34 cellular contexts compared by ENCODE assay signal in the genomic region with DNA sequence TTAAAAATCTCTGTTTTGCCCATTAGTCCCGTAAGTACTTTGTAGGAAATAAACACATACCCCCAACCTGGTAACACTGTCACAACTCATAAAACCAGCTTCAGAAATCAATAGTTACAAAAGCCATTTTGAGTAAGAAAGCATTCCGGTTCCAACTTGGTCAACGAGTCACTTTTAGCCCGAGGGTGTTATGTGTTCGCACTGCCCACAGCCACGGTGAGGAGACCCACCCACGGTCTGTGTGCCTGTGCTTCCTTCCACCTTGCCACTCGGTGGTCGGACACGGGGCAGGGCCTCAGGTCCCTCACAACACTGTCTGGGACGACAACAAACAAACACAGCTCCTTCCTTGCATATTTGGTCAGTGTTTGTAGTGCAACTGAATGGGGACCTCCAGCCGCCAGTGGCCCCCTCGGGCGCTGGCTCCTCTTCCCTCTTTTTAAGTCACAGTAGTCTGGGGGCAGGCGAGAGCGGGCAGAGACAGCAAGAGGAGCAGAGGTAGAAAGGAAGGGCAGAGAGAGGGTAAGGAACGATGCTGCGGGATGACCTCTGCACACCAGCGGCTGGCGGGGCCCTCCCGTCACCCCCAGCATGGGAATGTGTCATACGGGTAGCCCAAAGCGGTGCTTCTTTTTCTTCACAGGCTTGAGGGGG. TPM values are rescaled to one million over a fixed set of nuclear protein-coding genes. Genes with fewer than 3 reads are reported as not detected.
DNase-seq lines count a peak whose midpoint lies in the region; ATAC-seq and TF ChIP-seq lines count a peak whose summit lies in the region.
"Had no signal": no experiment of that assay in that cellular context is flagged by ENCODE, and none has a peak within 500 bp of the region (broad histone marks: within the 10 kb centered on the region; RNA-seq: fewer than 3 reads in every experiment).

No MANE protein-coding gene starts in this region.

- no peaks in the 10 kb centered on the region for H3K36me3 Mint-ChIP-seq in natural killer cell
- no peaks in the 10 kb centered on the region for H3K36me3 Mint-ChIP-seq in natural killer cell treated with Interleukin-12 subunit alpha and Interleukin-12 subunit beta and Interleukin-15 and Interleukin-18, amount 100 ng/mL, for 72 hours
- H3K36me3 Mint-ChIP-seq in activated T-helper 17 cell treated with anti-CD3 and anti-CD28 coated beads, Interleukin-2, amount 50 U/mL, for 72 hours (ENCODE audit: low read depth): peaks cover 13% of the 10 kb centered on the region
- peaks cover 9% of the 10 kb centered on the region for H3K36me3 Mint-ChIP-seq in neural progenitor cell

- H2BK5ac ChIP-seq in mesendoderm (ENCODE audit: low read length): no peak overlapping the region

- intact Hi-C loops in natural killer cell (cut with micrococcal nuclease) (loop anchor here (10.0 kb wide), 1 partner anchor 95 kb away; no protein-coding TSS in a partner anchor), esophagus muscularis mucosa (cut with DNase I) (no loop called here)

- no peaks in the 10 kb centered on the region for H3K9me3 Mint-ChIP-seq in natural killer cell
- no peaks in the 10 kb centered on the region for H3K9me3 Mint-ChIP-seq in natural killer cell treated with Interleukin-12 subunit alpha and Interleukin-12 subunit beta and Interleukin-15 and Interleukin-18, amount 100 ng/mL, for 72 hours
- H3K9me3 Mint-ChIP-seq in activated T-helper 17 cell treated with anti-CD3 and anti-CD28 coated beads, Interleukin-2, amount 50 U/mL, for 72 hours: no peaks in the 10 kb centered on the region
- H3K9me3 Mint-ChIP-seq in neural progenitor cell: no peaks in the 10 kb centered on the region
- H3K9me3 Mint-ChIP-seq: activated naive CD4-positive, alpha-beta T cell treated with anti-CD3 and anti-CD28 coated beads, Interleukin-2, amount 50 U/mL, for 72 hours; mesothelial cell of epicardium had no signal

- no peak overlapping the region for H2BK120ac ChIP-seq in mesendoderm (ENCODE audit: low read depth, low read length)

- DNase-seq in natural killer cell (no peak), neural progenitor cell (ENCODE audit: low spot score) (no peak), GM19238 (ENCODE audit: insufficient read length, low spot score) (no peak), mesendoderm (no peak), esophagus muscularis mucosa (ENCODE audit: extremely low spot score) (no peak)
- no peak for DNase-seq in natural killer cell treated with Interleukin-12 subunit alpha and Interleukin-12 subunit beta and Interleukin-15 and Interleukin-18, amount 100 ng/mL, for 72 hours (ENCODE audit: low spot score)
- DNase-seq: ACHN; activated CD4-positive, alpha-beta T cell treated with anti-CD3 and anti-CD28 coated beads for 48 hours; activated effector memory CD4-positive, alpha-beta T cell treated with Interleukin-2 at 50 U/mL for 16 hours; amygdala; BE2C; brain microvascular endothelial cell; COR-L47; GDM1; HCEC 1CT; naive B cell; NCI-H146; NCI-H748 treated with DMSO at 0.1 percent for 48 hours; occipital lobe; Peyer's patch; stimulated activated CD4-positive, alpha-beta T cell treated with anti-CD3 and anti-CD28 coated beads, Interleukin-2, amount 100 ng/mL, for 24 hours; stimulated activated CD8-positive, alpha-beta memory T cell treated with anti-CD3 and anti-CD28 coated beads, Interleukin-4, amount 100 ng/mL, for 48 hours; T1000; transverse colon had no signal

- no peak overlapping the region for H3K18ac ChIP-seq in mesendoderm (ENCODE audit: low read length)

- H3K9me3 ChIP-seq in neural progenitor cell (ENCODE audit: low read depth) (no peaks in the 10 kb centered on the region), esophagus muscularis mucosa (no peaks in the 10 kb centered on the region)
- H3K9me3 ChIP-seq: BE2C, left lung, Peyer's patch, transverse colon had no signal

- H3K27ac ChIP-seq in neural progenitor cell: no peak overlapping the region
- no peak overlapping the region for H3K27ac ChIP-seq in mesendoderm (ENCODE audit: low read depth, low read length)
- no peak overlapping the region for H3K27ac ChIP-seq in esophagus muscularis mucosa (replicated peaks in 1 of 4)
- H3K27ac ChIP-seq: brain microvascular endothelial cell, left lung, Peyer's patch, transverse colon, VCaP had no signal

- H3K79me2 ChIP-seq in neural progenitor cell (ENCODE audit: low read depth) (no peaks in the 10 kb centered on the region), mesendoderm (ENCODE audit: control insufficient read depth, insufficient read depth, low read length) (no peaks in the 10 kb centered on the region)

- no peak overlapping the region for H2AK5ac ChIP-seq in mesendoderm (ENCODE audit: low read length)

- no peak overlapping the region for H2AFZ ChIP-seq in neural progenitor cell (replicated peaks)

- ATAC-seq in natural killer cell: peak in 2 of 3 donors; percentile 22 to 43
- ATAC-seq in natural killer cell treated with Interleukin-12 subunit alpha and Interleukin-12 subunit beta and Interleukin-15 and Interleukin-18, amount 100 ng/mL, for 72 hours: no peak
- ATAC-seq in activated T-helper 17 cell treated with anti-CD3 and anti-CD28 coated beads, Interleukin-2, amount 50 U/mL, for 72 hours (replicated peaks): peak; percentile 18
- ATAC-seq in GM21529 (IDR thresholded peaks at IDR 0.05; ENCODE audit: unreplicated experiment): no peak
- ATAC-seq: left lung had no signal

- H4K20me1 ChIP-seq in neural progenitor cell (ENCODE audit: low read depth): no peaks in the 10 kb centered on the region

- no peak for TF ChIP-seq CTCF in natural killer cell (IDR thresholded peaks at IDR 0.05)
- TF ChIP-seq CTCF in neural progenitor cell (IDR thresholded peaks at IDR 0.05): no peak
- no peak for TF ChIP-seq CTCF in esophagus muscularis mucosa (IDR thresholded peaks at IDR 0.05)

- no peak overlapping the region for H3K23ac ChIP-seq in mesendoderm (ENCODE audit: low read length)

- no peak overlapping the region for H4K5ac ChIP-seq in mesendoderm (ENCODE audit: low read length)

- peaks cover 22% of the 10 kb centered on the region for H3K4me1 ChIP-seq in neural progenitor cell
- H3K4me1 ChIP-seq in mesendoderm (ENCODE audit: control insufficient read depth, low read depth, low read length): no peaks in the 10 kb centered on the region
- H3K4me1 ChIP-seq in esophagus muscularis mucosa: peaks cover 49 to 59% (median 51%) of the 10 kb centered on the region in 4 donors
- H3K4me1 ChIP-seq: BE2C had no signal

- H3K36me3 ChIP-seq in neural progenitor cell (no peaks in the 10 kb centered on the region), mesendoderm (ENCODE audit: control insufficient read depth, insufficient read depth, low read length) (no peaks in the 10 kb centered on the region), esophagus muscularis mucosa (peaks cover 0 to 75% (median 33%) of the 10 kb centered on the region in 4 donors)
- H3K36me3 ChIP-seq: BE2C, brain microvascular endothelial cell, Peyer's patch, transverse colon had no signal

- no CpG with 5 or more reads among the region's 23 CpGs for WGBS in mesendoderm (ENCODE audit: extremely low coverage, insufficient coverage, low lambda C conversion rate)
- WGBS in esophagus muscularis mucosa: 95% methylated on average over 23 of the region's 23 CpGs

- H3K27ac Mint-ChIP-seq in natural killer cell: peak overlapping the region; percentile 63 to 83
- no peak overlapping the region for H3K27ac Mint-ChIP-seq in natural killer cell treated with Interleukin-12 subunit alpha and Interleukin-12 subunit beta and Interleukin-15 and Interleukin-18, amount 100 ng/mL, for 72 hours
- peak overlapping the region; percentile 6 for H3K27ac Mint-ChIP-seq in activated T-helper 17 cell treated with anti-CD3 and anti-CD28 coated beads, Interleukin-2, amount 50 U/mL, for 72 hours
- peak overlapping the region; percentile 52 for H3K27ac Mint-ChIP-seq in neural progenitor cell
- H3K27ac Mint-ChIP-seq: mesothelial cell of epicardium had no signal

- H3K4me3 ChIP-seq in neural progenitor cell (no peak overlapping the region), mesendoderm (ENCODE audit: low read length) (no peak overlapping the region), esophagus muscularis mucosa (no peak overlapping the region)
- H3K4me3 ChIP-seq: left lung, Peyer's patch, smooth muscle cell, transverse colon had no signal

- no peak overlapping the region for H3K56ac ChIP-seq in mesendoderm (ENCODE audit: low read length)

- H3K9ac ChIP-seq in neural progenitor cell: no peak overlapping the region
- H3K9ac ChIP-seq in mesendoderm (ENCODE audit: low read length): no peak overlapping the region

- no peaks in the 10 kb centered on the region for H3K27me3 Mint-ChIP-seq in natural killer cell (ENCODE audit: low read depth in 2 of 2)
- H3K27me3 Mint-ChIP-seq in natural killer cell treated with Interleukin-12 subunit alpha and Interleukin-12 subunit beta and Interleukin-15 and Interleukin-18, amount 100 ng/mL, for 72 hours: no peaks in the 10 kb centered on the region
- no peaks in the 10 kb centered on the region for H3K27me3 Mint-ChIP-seq in activated T-helper 17 cell treated with anti-CD3 and anti-CD28 coated beads, Interleukin-2, amount 50 U/mL, for 72 hours
- H3K27me3 Mint-ChIP-seq in neural progenitor cell (ENCODE audit: insufficient read depth, low read depth): peaks cover 9% of the 10 kb centered on the region
- H3K27me3 Mint-ChIP-seq: naive B cell had no signal

- no peak overlapping the region for H3K4me2 ChIP-seq in neural progenitor cell
- H3K4me2 ChIP-seq in mesendoderm (ENCODE audit: low read length): no peak overlapping the region
- H3K4me2 ChIP-seq: smooth muscle cell had no signal

- H3F3A ChIP-seq in neural progenitor cell (ENCODE audit: low read depth): peaks cover 5% of the 10 kb centered on the region

- no peaks in the 10 kb centered on the region for H3K79me1 ChIP-seq in mesendoderm (ENCODE audit: low read length)

- no peak for TF ChIP-seq POLR2A in esophagus muscularis mucosa (IDR thresholded peaks at IDR 0.05; ENCODE audit: low read depth)

- no peak overlapping the region for H2BK15ac ChIP-seq in mesendoderm (replicated peaks; ENCODE audit: low read depth)

- H3K4me1 Mint-ChIP-seq in natural killer cell: peaks cover 51 to 78% of the 10 kb centered on the region in 2 donors
- H3K4me1 Mint-ChIP-seq in natural killer cell treated with Interleukin-12 subunit alpha and Interleukin-12 subunit beta and Interleukin-15 and Interleukin-18, amount 100 ng/mL, for 72 hours (ENCODE audit: low read depth in 2 of 2): peaks cover 40 to 50% of the 10 kb centered on the region in 2 donors
- H3K4me1 Mint-ChIP-seq in activated T-helper 17 cell treated with anti-CD3 and anti-CD28 coated beads, Interleukin-2, amount 50 U/mL, for 72 hours: peaks cover 17% of the 10 kb centered on the region
- peaks cover 39% of the 10 kb centered on the region for H3K4me1 Mint-ChIP-seq in neural progenitor cell
- H3K4me1 Mint-ChIP-seq: mesothelial cell of epicardium had no signal

- no peak overlapping the region for H3K4ac ChIP-seq in mesendoderm (ENCODE audit: low read depth, low read length)

- peak overlapping the region; percentile 80 for H3K4me3 Mint-ChIP-seq in natural killer cell
- H3K4me3 Mint-ChIP-seq in natural killer cell treated with Interleukin-12 subunit alpha and Interleukin-12 subunit beta and Interleukin-15 and Interleukin-18, amount 100 ng/mL, for 72 hours: no peak overlapping the region
- no peak overlapping the region for H3K4me3 Mint-ChIP-seq in activated T-helper 17 cell treated with anti-CD3 and anti-CD28 coated beads, Interleukin-2, amount 50 U/mL, for 72 hours
- H3K4me3 Mint-ChIP-seq in neural progenitor cell: no peak overlapping the region
- H3K4me3 Mint-ChIP-seq: mesothelial cell of epicardium had no signal

- H4K8ac ChIP-seq in mesendoderm (ENCODE audit: low read depth, low read length): no peak overlapping the region

- H3K27me3 ChIP-seq in neural progenitor cell (no peaks in the 10 kb centered on the region), mesendoderm (ENCODE audit: insufficient read depth, low read length, poor library complexity) (no peaks in the 10 kb centered on the region), esophagus muscularis mucosa (no peaks in the 10 kb centered on the region)
- H3K27me3 ChIP-seq: BE2C, brain microvascular endothelial cell, left lung, Peyer's patch, transverse colon had no signal

- no peak for TF ChIP-seq EP300 in esophagus muscularis mucosa (IDR thresholded peaks at IDR 0.05)

RNA-seq across cellular contexts. Expression of gene MUSTN1, which starts 5.2 kb away (rescaled TPM):
- total RNA-seq in natural killer cell (1 to 10 TPM; 5.3 to 7.7 (median 6.8) TPM), neural progenitor cell (ENCODE audit: low replicate concordance) (2.0 and 10.8 TPM in 2 replicates), esophagus muscularis mucosa (10 to 100 TPM in 3 of 4 donors, 1 to 10 TPM in 1; 6.6 to 17.7 (median 12.5) TPM)
- total RNA-seq in natural killer cell treated with Interleukin-12 subunit alpha and Interleukin-12 subunit beta and Interleukin-15 and Interleukin-18, amount 100 ng/mL, for 72 hours: 1 to 10 TPM in 1 of 2 donors, not detected in 1; 1.3 TPM
- total RNA-seq in activated T-helper 17 cell treated with anti-CD3 and anti-CD28 coated beads, Interleukin-2, amount 50 U/mL, for 72 hours: 1 to 10 TPM in 1 of 2 donors, not detected in 1; 2.8 TPM
- 2.3 TPM for polyA plus RNA-seq in mesendoderm (2013, experiment 1 of 2)
- polyA plus RNA-seq in mesendoderm (2013, experiment 2 of 2): 1.4 TPM
- total RNA-seq: dermis microvascular lymphatic vessel endothelial cell, LHCN-M2, occipital lobe had no signal

RNA-seq across cellular contexts. Expression of gene ITIH4, which starts 9.5 kb away (rescaled TPM):
- total RNA-seq in natural killer cell (10 to 100 TPM; 28.2 to 33.0 (median 32.8) TPM), neural progenitor cell (ENCODE audit: low replicate concordance) (1.1 and 2.4 TPM in 2 replicates), esophagus muscularis mucosa (1 to 10 TPM; 2.0 to 4.6 (median 2.8) TPM)
- total RNA-seq in natural killer cell treated with Interleukin-12 subunit alpha and Interleukin-12 subunit beta and Interleukin-15 and Interleukin-18, amount 100 ng/mL, for 72 hours: 10 to 100 TPM in 1 of 2 donors, 1 to 10 TPM in 1; 8.5 to 14.6 TPM
- 10 to 100 TPM in 1 of 2 donors, 1 to 10 TPM in 1; 5.5 to 12.8 TPM for total RNA-seq in activated T-helper 17 cell treated with anti-CD3 and anti-CD28 coated beads, Interleukin-2, amount 50 U/mL, for 72 hours
- polyA plus RNA-seq in mesendoderm (2013, experiment 1 of 2): 0.87 TPM
- 0.91 TPM for polyA plus RNA-seq in mesendoderm (2013, experiment 2 of 2)

RNA-seq across cellular contexts. Expression of gene ITIH3, which starts 45.4 kb away (rescaled TPM):
- total RNA-seq in natural killer cell: not detected
- total RNA-seq in natural killer cell treated with Interleukin-12 subunit alpha and Interleukin-12 subunit beta and Interleukin-15 and Interleukin-18, amount 100 ng/mL, for 72 hours: not detected
- total RNA-seq in activated T-helper 17 cell treated with anti-CD3 and anti-CD28 coated beads, Interleukin-2, amount 50 U/mL, for 72 hours: not detected
- total RNA-seq in neural progenitor cell (ENCODE audit: low replicate concordance): not detected in 2 replicates
- polyA plus RNA-seq in mesendoderm (2013, experiment 1 of 2): not detected
- 0.01 TPM for polyA plus RNA-seq in mesendoderm (2013, experiment 2 of 2)
- 1 to 10 TPM in 2 of 4 donors, under 1 TPM in 2; 0.83 to 3.2 (median 1.5) TPM for total RNA-seq in esophagus muscularis mucosa
- total RNA-seq: activated CD8-positive, alpha-beta memory T cell treated with anti-CD3 and anti-CD28 coated beads for 36 hours; activated naive CD4-positive, alpha-beta T cell treated with anti-CD3 and anti-CD28 coated beads, Interleukin-2, amount 50 U/mL, for 72 hours; LHCN-M2; smooth muscle cell had no signal
- polyA plus RNA-seq: smooth muscle cell had no signal

RNA-seq across cellular contexts. Expression of gene STIMATE, which starts 57.3 kb away (rescaled TPM):
- 10 to 100 TPM; 24.6 to 35.0 (median 33.1) TPM for total RNA-seq in natural killer cell
- total RNA-seq in natural killer cell treated with Interleukin-12 subunit alpha and Interleukin-12 subunit beta and Interleukin-15 and Interleukin-18, amount 100 ng/mL, for 72 hours: 10 to 100 TPM; 19.8 to 31.1 TPM
- total RNA-seq in activated T-helper 17 cell treated with anti-CD3 and anti-CD28 coated beads, Interleukin-2, amount 50 U/mL, for 72 hours: 10 to 100 TPM; 13.6 to 39.0 TPM
- total RNA-seq in neural progenitor cell (ENCODE audit: low replicate concordance): 10.2 and 17.3 TPM in 2 replicates
- 19.3 TPM for polyA plus RNA-seq in mesendoderm (2013, experiment 1 of 2)
- 20.8 TPM for polyA plus RNA-seq in mesendoderm (2013, experiment 2 of 2)
- total RNA-seq in esophagus muscularis mucosa: 10 to 100 TPM; 10.4 to 23.6 (median 14.7) TPM

Comparison
In these comparisons a context has a peak if more than half of its experiments do, and no peak if none do; other contexts are left out.
1. ATAC-seq: peak in natural killer cell (2 of 3) and activated T-helper 17 cell treated with anti-CD3 and anti-CD28 coated beads, Interleukin-2, amount 50 U/mL, for 72 hours (single experiment); none in natural killer cell treated with Interleukin-12 subunit alpha and Interleukin-12 subunit beta and Interleukin-15 and Interleukin-18, amount 100 ng/mL, for 72 hours (0 of 2) and GM21529 (single experiment).
2. H3K27ac Mint-ChIP-seq: peak in natural killer cell (2 of 2), activated T-helper 17 cell treated with anti-CD3 and anti-CD28 coated beads, Interleukin-2, amount 50 U/mL, for 72 hours (single experiment) and neural progenitor cell (single experiment); none in natural killer cell treated with Interleukin-12 subunit alpha and Interleukin-12 subunit beta and Interleukin-15 and Interleukin-18, amount 100 ng/mL, for 72 hours (0 of 2).